21 cellular contexts compared by ENCODE assay signal in genomic region chr10:70757856-70758255, GRCh38. TPM values are rescaled to one million over a fixed set of nuclear protein-coding genes. Genes with fewer than 3 reads are reported as not detected.
DNase-seq lines count a peak whose midpoint lies in the region; ATAC-seq, FAIRE-seq and TF ChIP-seq lines count a peak whose summit lies in the region.
"Had no signal": no experiment of that assay in that cellular context is flagged by ENCODE, and none has a peak within 500 bp of the region (broad histone marks: within the 10 kb centered on the region; RNA-seq: fewer than 3 reads in every experiment).

No MANE protein-coding gene starts in this region.

- no peak overlapping the region for H2BK5ac ChIP-seq in neuronal stem cell (ENCODE audit: low read length)

- H3K4me2 ChIP-seq in neuronal stem cell (ENCODE audit: insufficient read depth, low read length, poor library complexity, severe bottlenecking), result no peak overlapping the region
- no peak overlapping the region for H3K4me2 ChIP-seq in mammary epithelial cell (ENCODE audit: insufficient read depth, low read depth, low read length)
- H3K4me2 ChIP-seq: BLaER1 had no signal

- intact Hi-C loops in Right ventricle myocardium superior (cut with DNase I) (loop anchor here (10.0 kb wide), 1 partner anchor 293 kb away; no protein-coding TSS in a partner anchor), mammary epithelial cell (cut with micrococcal nuclease) (no loop called here)

- no TSS peak for BruUV-seq in mammary epithelial cell (replicated peaks; lab: Mats Ljungman, UMichigan)

- H3K79me1 ChIP-seq in neuronal stem cell (ENCODE audit: low read depth, low read length), result no peaks in the 10 kb centered on the region

- H2AK5ac ChIP-seq in neuronal stem cell (ENCODE audit: low read depth, low read length), result peak overlapping the region; percentile 36

- H3K4me1 Mint-ChIP-seq in chondrocyte (ENCODE audit: low read depth), result peaks cover 38% of the 10 kb centered on the region

- no peak overlapping the region for H2AFZ ChIP-seq in neuronal stem cell (ENCODE audit: low read length)
- no peak overlapping the region for H2AFZ ChIP-seq in mammary epithelial cell (ENCODE audit: low read depth, low read length)

- no peak overlapping the region for H3K27ac ChIP-seq in right atrium auricular region
- H3K27ac ChIP-seq in neuronal stem cell (replicated peaks; ENCODE audit: low read length), result no peak overlapping the region
- H3K27ac ChIP-seq in mammary epithelial cell (ENCODE audit: insufficient read depth, low read depth, low read length), result no peak overlapping the region
- H3K27ac ChIP-seq: BLaER1, HL-60 had no signal

- no peaks in the 10 kb centered on the region for H3K27me3 ChIP-seq in right atrium auricular region
- H3K27me3 ChIP-seq in neuronal stem cell (ENCODE audit: control insufficient read depth in 3 of 3, insufficient read depth in 3 of 3, low read depth in 1 of 3, low read length in 3 of 3), result peaks cover 0 to 3% (median 0%) of the 10 kb centered on the region in 3 experiments
- H3K27me3 ChIP-seq in mammary epithelial cell (ENCODE audit: insufficient read depth, low read length), result peaks cover 9% of the 10 kb centered on the region
- H3K27me3 ChIP-seq: BLaER1 had no signal

- H4K8ac ChIP-seq in neuronal stem cell (ENCODE audit: low read depth, low read length), result no peak overlapping the region

- no peak for ATAC-seq in Right ventricle myocardium superior (ENCODE audit: poor library complexity)

- H3K14ac ChIP-seq in neuronal stem cell (ENCODE audit: low read length), result no peak overlapping the region

- CTCF ChIA-PET in mammary epithelial cell (lab: Charles Lee; ENCODE audit: low non-redundant PET), result no interaction called here

- no peak overlapping the region for H3K23ac ChIP-seq in neuronal stem cell (ENCODE audit: low read depth, low read length, poor library complexity)

- WGBS in neuronal stem cell (ENCODE audit: extremely low coverage in 2 of 2, insufficient read length in 2 of 2, insufficient replicate concordance in 1 of 2), 2 donors, result no CpG with 5 or more reads among the region's 13 CpGs
- 65% methylated on average over 10 of the region's 13 CpGs for WGBS in mammary epithelial cell (ENCODE audit: low coverage, missing lambda C conversion rate)

- no peaks in the 10 kb centered on the region for H3K36me3 ChIP-seq in right atrium auricular region
- H3K36me3 ChIP-seq in neuronal stem cell (replicated peaks in 1 of 2; ENCODE audit: control insufficient read depth in 2 of 2, insufficient read depth in 2 of 2, low read length in 2 of 2), result no peaks in the 10 kb centered on the region
- H3K36me3 ChIP-seq in mammary epithelial cell (ENCODE audit: insufficient read depth, low read length), result no peaks in the 10 kb centered on the region
- H3K36me3 ChIP-seq: BLaER1 had no signal

- H2BK12ac ChIP-seq in neuronal stem cell (ENCODE audit: low read length), result peak overlapping the region; percentile 86

- dilution Hi-C loops in mammary epithelial cell (cut with HindIII; ENCODE audit: low sequenced_read_pairs), result loop anchor here (5.0 to 10.0 kb wide), 2 partner anchors 86 to 133 kb away; partner anchors contain the start of gene ADAMTS14

- peak overlapping the region; percentile 43 for H2BK120ac ChIP-seq in neuronal stem cell (ENCODE audit: low read depth, low read length)

- no peaks in the 10 kb centered on the region for H3K79me2 ChIP-seq in mammary epithelial cell (ENCODE audit: insufficient read depth, low read length)

- peak; percentile 24 for DNase-seq in Right ventricle myocardium superior
- DNase-seq in right atrium auricular region (ENCODE audit: low spot score), result no peak
- DNase-seq in chondrocyte (ENCODE audit: low spot score), result peak; percentile 89
- DNase-seq in neuronal stem cell (ENCODE audit: low spot score), result no peak
- DNase-seq in urothelium cell line (ENCODE audit: low spot score), result no peak
- DNase-seq in mammary epithelial cell, result no peak
- DNase-seq in activated T-cell treated with anti-CD3 and anti-CD28 coated beads, Interleukin-2, amount 50 U/mL, for 48 hours, result no peak
- DNase-seq in NAMALWA (ENCODE audit: low spot score), result no peak
- DNase-seq: 8988T; Calu3; CD4-positive, alpha-beta memory T cell; DMS79 treated with DMSO at 0.1 percent for 48 hours; GF-D8; H9 had no signal

- H4K20me1 ChIP-seq in mammary epithelial cell (ENCODE audit: insufficient read depth, low read length), result no peaks in the 10 kb centered on the region
- H4K20me1 ChIP-seq: BLaER1 had no signal

- peak overlapping the region; percentile 46 for H3K18ac ChIP-seq in neuronal stem cell (ENCODE audit: low read length)

- peak; percentile 37 for FAIRE-seq in urothelium cell line (lab: Jason Lieb, UNC)
- FAIRE-seq: H1 had no signal

- H3K4me3 ChIP-seq in right atrium auricular region, result no peak overlapping the region
- H3K4me3 ChIP-seq in neuronal stem cell (ENCODE audit: low read length in 2 of 2), result no peak overlapping the region
- no peak overlapping the region for H3K4me3 ChIP-seq in mammary epithelial cell (replicated peaks in 1 of 3; ENCODE audit: insufficient read depth in 1 of 3, low read depth in 2 of 3, low read length in 3 of 3)
- H3K4me3 ChIP-seq: BLaER1 had no signal

- no peak overlapping the region for H3K4ac ChIP-seq in neuronal stem cell (ENCODE audit: low read length)

- no peaks in the 10 kb centered on the region for H3K27me3 Mint-ChIP-seq in chondrocyte (ENCODE audit: low read depth)
- H3K27me3 Mint-ChIP-seq: CD4-positive, alpha-beta memory T cell had no signal

- no peak overlapping the region for H4K91ac ChIP-seq in neuronal stem cell (ENCODE audit: low read depth, low read length, poor library complexity)

- TF ChIP-seq CTCF in right atrium auricular region (IDR thresholded peaks at IDR 0.05), result no peak
- no peak for TF ChIP-seq CTCF in chondrocyte (IDR thresholded peaks at IDR 0.05)
- no peak for TF ChIP-seq CTCF in mammary epithelial cell (conservative IDR thresholded peaks at IDR 0.05 in 1 of 2, IDR thresholded peaks at IDR 0.05 in 1 of 2; ENCODE audit: extremely low read depth in 1 of 2, insufficient read depth in 1 of 2, low read depth in 1 of 2, low read length in 2 of 2)

- H3K9me3 Mint-ChIP-seq in chondrocyte (ENCODE audit: low read depth), result no peaks in the 10 kb centered on the region
- H3K9me3 Mint-ChIP-seq: CD14-positive monocyte; CD4-positive, alpha-beta memory T cell; H9 had no signal

- H2BK15ac ChIP-seq in neuronal stem cell (ENCODE audit: low read length), result peak overlapping the region; percentile 49

- peaks cover 0 to 15% of the 10 kb centered on the region in 2 donors for H3K4me1 ChIP-seq in right atrium auricular region
- H3K4me1 ChIP-seq in neuronal stem cell (ENCODE audit: control insufficient read depth in 2 of 2, insufficient read depth in 1 of 2, low read depth in 1 of 2, low read length in 2 of 2), result peaks cover 13 to 21% of the 10 kb centered on the region in 2 donors
- H3K4me1 ChIP-seq in mammary epithelial cell (ENCODE audit: insufficient read depth, low read length), result no peaks in the 10 kb centered on the region

- in situ Hi-C loops in mammary epithelial cell (cut with MboI; ENCODE audit: low sequenced_read_pairs in 2 of 2), result loop anchor here in 1 of 2 donors (10.0 kb wide), 1 partner anchor 133 kb away; no protein-coding TSS in a partner anchor

- H3K9ac ChIP-seq in neuronal stem cell (ENCODE audit: low read depth, low read length, poor library complexity) (peak overlapping the region; percentile 65), mammary epithelial cell (ENCODE audit: insufficient read depth, low read length) (no peak overlapping the region)
- H3K9ac ChIP-seq: BLaER1 had no signal

- H3K9me3 ChIP-seq in right atrium auricular region, result no peaks in the 10 kb centered on the region
- H3K9me3 ChIP-seq in neuronal stem cell (replicated peaks in 1 of 2; ENCODE audit: control insufficient read depth in 2 of 2, insufficient read depth in 1 of 2, low read depth in 1 of 2, low read length in 2 of 2), result no peaks in the 10 kb centered on the region
- H3K9me3 ChIP-seq in mammary epithelial cell (replicated peaks; ENCODE audit: insufficient read depth, low read length), result no peaks in the 10 kb centered on the region
- H3K9me3 ChIP-seq: BLaER1 had no signal

- H3K4me3 Mint-ChIP-seq in chondrocyte (ENCODE audit: unreplicated experiment), result no peak overlapping the region
- H3K4me3 Mint-ChIP-seq: CD14-positive monocyte; CD4-positive, alpha-beta memory T cell; H9 had no signal

- no peak overlapping the region for H3K27ac Mint-ChIP-seq in chondrocyte (ENCODE audit: unreplicated experiment)
- H3K27ac Mint-ChIP-seq: CD4-positive, alpha-beta memory T cell had no signal

- H3K36me3 Mint-ChIP-seq in chondrocyte (ENCODE audit: low read depth), result no peaks in the 10 kb centered on the region
- H3K36me3 Mint-ChIP-seq: CD14-positive monocyte; CD4-positive, alpha-beta memory T cell had no signal

RNA-seq across cellular contexts. Expression of gene TBATA, which starts 27.3 kb away (rescaled TPM):
- total RNA-seq in Right ventricle myocardium superior, result not detected
- total RNA-seq in right atrium auricular region, result not detected
- not detected in 3 replicates for total RNA-seq in chondrocyte
- polyA plus RNA-seq in neuronal stem cell (2013, experiment 1 of 2), result not detected
- polyA plus RNA-seq in neuronal stem cell (2013, experiment 2 of 2), result not detected
- total RNA-seq in mammary epithelial cell, result not detected
- not detected for polyA plus RNA-seq in mammary epithelial cell
- not detected for polyA minus RNA-seq in mammary epithelial cell
- total RNA-seq: A673; Calu3; CD4-positive, alpha-beta memory T cell; H1; H9; HT1080 had no signal
- polyA plus RNA-seq: AG04450; CD14-positive monocyte; CD4-positive, alpha-beta memory T cell; H1 had no signal

RNA-seq across cellular contexts. Expression of gene SGPL1, which starts 57.9 kb away (rescaled TPM):
- total RNA-seq in Right ventricle myocardium superior, result 11.6 TPM
- 1 to 10 TPM; 8.9 to 9.7 TPM for total RNA-seq in right atrium auricular region
- total RNA-seq in chondrocyte, result 44.2 to 71.8 TPM (median 60.5 TPM) in 3 replicates
- polyA plus RNA-seq in neuronal stem cell (2013, experiment 1 of 2), result 23.0 TPM
- polyA plus RNA-seq in neuronal stem cell (2013, experiment 2 of 2), result 23.0 TPM
- total RNA-seq in mammary epithelial cell, result 10 to 100 TPM; 65.0 to 97.4 TPM
- polyA plus RNA-seq in mammary epithelial cell, result 22.4 TPM
- 88.4 TPM for polyA minus RNA-seq in mammary epithelial cell

Comparison
In these comparisons a context has a peak if more than half of its experiments do, and no peak if none do; other contexts are left out.
1. DNase-seq: peak in Right ventricle myocardium superior (single experiment) and chondrocyte (single experiment); none in right atrium auricular region (single experiment), neuronal stem cell (single experiment), urothelium cell line (single experiment), mammary epithelial cell (single experiment), activated T-cell treated with anti-CD3 and anti-CD28 coated beads, Interleukin-2, amount 50 U/mL, for 48 hours (0 of 2) and NAMALWA (single experiment).